8 cellular contexts compared by ENCODE assay signal in genomic region chr6:49462071-49462470, GRCh38. TPM values are rescaled to one million over a fixed set of nuclear protein-coding genes. Genes with fewer than 3 reads are reported as not detected.
DNase-seq lines count a peak whose midpoint lies in the region; ATAC-seq and TF ChIP-seq lines count a peak whose summit lies in the region.

No MANE protein-coding gene starts in this region.

- H3K9me3 ChIP-seq in right atrium auricular region (no peaks in the 10 kb centered on the region), mesodermal cell (ENCODE audit: control insufficient read depth, low read length) (no peaks in the 10 kb centered on the region)

- no peaks in the 10 kb centered on the region for H3K27me3 ChIP-seq in right atrium auricular region

- H3K4me3 ChIP-seq in right atrium auricular region (peak overlapping the region; percentile 67 to 73), astrocyte of the spinal cord (ENCODE audit: low read depth, low read length) (peak overlapping the region; percentile 99), mesodermal cell (ENCODE audit: extremely low read depth, insufficient read depth, low read length, poor library complexity, severe bottlenecking) (peak overlapping the region; percentile 70)

- no peak for DNase-seq in right atrium auricular region (ENCODE audit: low spot score)
- no peak for DNase-seq in Right ventricle myocardium superior
- no peak for DNase-seq in astrocyte of the spinal cord (ENCODE audit: low read depth, low spot score)
- no peak for DNase-seq in COLO668 (lab: John Stamatoyannopoulos, UW; ENCODE audit: unreplicated experiment)
- DNase-seq in activated CD4-positive, alpha-beta T cell treated with anti-CD3 and anti-CD28 coated beads for 1 hour = no peak
- DNase-seq in NCI-H1048 (lab: John Stamatoyannopoulos, UW) = no peak

- intact Hi-C loops in Right ventricle myocardium superior (cut with DNase I) = no loop called here

- no peak for ATAC-seq in Right ventricle myocardium superior (ENCODE audit: poor library complexity)
- no peak for ATAC-seq in GM19463 (IDR thresholded peaks at IDR 0.05; ENCODE audit: unreplicated experiment)

- H3K36me3 ChIP-seq in right atrium auricular region = no peaks in the 10 kb centered on the region
- H3K36me3 ChIP-seq in mesodermal cell (ENCODE audit: control insufficient read depth, insufficient read depth, low read length) = peaks cover 4% of the 10 kb centered on the region

- in situ Hi-C loops in astrocyte of the spinal cord (cut with HindIII; ENCODE audit: low sequenced_read_pairs) = no loop called here

- H3K4me1 ChIP-seq in right atrium auricular region (peaks cover 0 to 25% of the 10 kb centered on the region in 2 donors), mesodermal cell (ENCODE audit: control insufficient read depth, insufficient read depth, low read length, poor library complexity, severe bottlenecking) (peaks cover 3% of the 10 kb centered on the region)

- 93 to 100% methylated on average over 1 to 2 of the region's 3 CpGs for WGBS in mesodermal cell (ENCODE audit: insufficient coverage in 2 of 2), 2 experiments

- H3K27ac ChIP-seq in right atrium auricular region = peak overlapping the region; percentile 77 to 88
- no peak overlapping the region for H3K27ac ChIP-seq in mesodermal cell (ENCODE audit: low read depth, low read length, severe bottlenecking)

- TF ChIP-seq CTCF in right atrium auricular region (IDR thresholded peaks at IDR 0.05) = no peak
- TF ChIP-seq CTCF in astrocyte of the spinal cord (IDR thresholded peaks at IDR 0.05; ENCODE audit: low read depth, low read length) = no peak

RNA-seq across cellular contexts. Expression of gene MMUT, which starts 1.0 kb away (rescaled TPM):
- 10 to 100 TPM; 11.9 to 20.1 TPM for total RNA-seq in right atrium auricular region
- total RNA-seq in Right ventricle myocardium superior = 33.9 TPM
- 20.4 TPM for polyA plus RNA-seq in mesodermal cell (2013, experiment 1 of 2)
- 21.8 TPM for polyA plus RNA-seq in mesodermal cell (2013, experiment 2 of 2)

RNA-seq across cellular contexts. Expression of gene CENPQ, which starts 1.1 kb away (rescaled TPM):
- 1 to 10 TPM; 2.9 to 5.3 TPM for total RNA-seq in right atrium auricular region
- total RNA-seq in Right ventricle myocardium superior = 5.1 TPM
- polyA plus RNA-seq in mesodermal cell (2013, experiment 1 of 2) = 14.1 TPM
- 19.5 TPM for polyA plus RNA-seq in mesodermal cell (2013, experiment 2 of 2)

RNA-seq across cellular contexts. Expression of gene GLYATL3, which starts 37.7 kb away (rescaled TPM):
- not detected for total RNA-seq in right atrium auricular region
- total RNA-seq in Right ventricle myocardium superior = not detected
- not detected for polyA plus RNA-seq in mesodermal cell (2013, experiment 1 of 2)
- not detected for polyA plus RNA-seq in mesodermal cell (2013, experiment 2 of 2)
